Comparison of ENCODE assay signal across 15 cellular contexts in the genomic region with DNA sequence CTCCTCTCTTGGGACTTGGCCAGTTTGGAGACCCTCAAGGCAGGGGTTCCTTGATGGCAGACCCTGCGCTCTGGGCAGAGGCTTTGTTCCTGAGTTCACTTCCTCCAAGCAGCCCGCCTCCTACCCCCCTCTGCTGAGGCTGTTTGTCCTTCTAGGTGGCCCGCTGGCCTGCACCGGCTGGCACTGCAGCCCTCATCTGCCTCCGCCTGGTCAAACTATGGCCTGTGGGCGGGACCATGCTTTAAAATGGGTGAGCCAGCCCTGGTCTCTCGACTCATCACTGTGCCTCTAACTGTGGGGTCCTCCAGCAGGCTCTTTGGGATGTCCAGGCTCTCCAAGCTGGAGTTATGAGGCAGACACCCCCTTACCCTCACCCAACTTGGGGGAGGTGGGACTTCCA.
A peak's percentile ranks its signal among the peaks of the same experiment; 100 is the strongest.
DNase-seq lines count a peak whose midpoint lies in the region; ATAC-seq and TF ChIP-seq lines count a peak whose summit lies in the region.
"Had no signal": no experiment of that assay in that cellular context is flagged by ENCODE, and none has a peak within 500 bp of the region (broad histone marks: within the 10 kb centered on the region; RNA-seq: fewer than 3 reads in every experiment).

No MANE protein-coding gene starts in this region.

- no peaks in the 10 kb centered on the region for H3K9me3 ChIP-seq in MM.1S (replicated peaks; ENCODE audit: insufficient read depth, low read length)
- H3K9me3 ChIP-seq in aorta (ENCODE audit: control insufficient read depth, low read length) = no peaks in the 10 kb centered on the region

- H3K9ac ChIP-seq in MM.1S (ENCODE audit: low read length) = no peak overlapping the region

- WGBS in aorta, 2 donors = 81 to 85% methylated on average over 7 of the region's 7 CpGs

- no peak for TF ChIP-seq CTCF in natural killer cell (IDR thresholded peaks at IDR 0.05)
- no peak for TF ChIP-seq CTCF in MM.1S (IDR thresholded peaks at IDR 0.05; ENCODE audit: low read length)
- TF ChIP-seq CTCF in progenitor cell of endocrine pancreas (IDR thresholded peaks at IDR 0.05; ENCODE audit: unreplicated experiment) = no peak

- H3K27me3 Mint-ChIP-seq in natural killer cell treated with Interleukin-12 subunit alpha and Interleukin-12 subunit beta and Interleukin-15 and Interleukin-18, amount 100 ng/mL, for 72 hours = peaks cover 11 to 41% of the 10 kb centered on the region in 2 donors
- peaks cover 0 to 13% of the 10 kb centered on the region in 2 donors for H3K27me3 Mint-ChIP-seq in natural killer cell (ENCODE audit: low read depth in 2 of 2)
- peaks cover 44% of the 10 kb centered on the region for H3K27me3 Mint-ChIP-seq in progenitor cell of endocrine pancreas

- H3K27ac ChIP-seq in MM.1S (ENCODE audit: low read length) = no peak overlapping the region
- no peak overlapping the region for H3K27ac ChIP-seq in aorta (ENCODE audit: low read depth in 1 of 2, low read length in 2 of 2)

- no peaks in the 10 kb centered on the region for H3K4me1 ChIP-seq in MM.1S (ENCODE audit: low read length)
- no peaks in the 10 kb centered on the region for H3K4me1 ChIP-seq in aorta (ENCODE audit: control insufficient read depth in 1 of 2, insufficient read depth in 2 of 2, low read length in 2 of 2)

- H3K4me3 Mint-ChIP-seq in natural killer cell treated with Interleukin-12 subunit alpha and Interleukin-12 subunit beta and Interleukin-15 and Interleukin-18, amount 100 ng/mL, for 72 hours = no peak overlapping the region
- H3K4me3 Mint-ChIP-seq in natural killer cell (no peak overlapping the region), progenitor cell of endocrine pancreas (ENCODE audit: low read depth) (no peak overlapping the region)
- H3K4me3 Mint-ChIP-seq: CD8-positive, alpha-beta T cell; H9 had no signal

- H3K9me3 Mint-ChIP-seq in natural killer cell treated with Interleukin-12 subunit alpha and Interleukin-12 subunit beta and Interleukin-15 and Interleukin-18, amount 100 ng/mL, for 72 hours = no peaks in the 10 kb centered on the region
- H3K9me3 Mint-ChIP-seq in natural killer cell = no peaks in the 10 kb centered on the region
- H3K9me3 Mint-ChIP-seq in progenitor cell of endocrine pancreas (ENCODE audit: low read depth) = no peaks in the 10 kb centered on the region
- H3K9me3 Mint-ChIP-seq: CD8-positive, alpha-beta T cell; H9 had no signal

- H3F3A ChIP-seq in MM.1S (ENCODE audit: insufficient read depth, low read length) = no peaks in the 10 kb centered on the region

- H3K36me3 ChIP-seq in MM.1S (replicated peaks; ENCODE audit: insufficient read depth, low read length) (no peaks in the 10 kb centered on the region), aorta (ENCODE audit: control insufficient read depth in 1 of 2, insufficient read depth in 2 of 2, low read length in 1 of 2) (no peaks in the 10 kb centered on the region)

- intact Hi-C loops in natural killer cell (cut with micrococcal nuclease) (no loop called here), aorta (cut with DNase I) (no loop called here)

- H3K4me3 ChIP-seq in MM.1S (ENCODE audit: low read length) (no peak overlapping the region), aorta (ENCODE audit: low read length in 2 of 2) (no peak overlapping the region)

- H3K27me3 ChIP-seq in MM.1S (replicated peaks; ENCODE audit: insufficient read depth, low read length) = peaks cover 87% of the 10 kb centered on the region
- H3K27me3 ChIP-seq in aorta (ENCODE audit: control insufficient read depth in 1 of 2, insufficient read depth in 2 of 2, low read length in 1 of 2) = no peaks in the 10 kb centered on the region

- H3K79me2 ChIP-seq in MM.1S (ENCODE audit: low read length) = no peaks in the 10 kb centered on the region

- no peak overlapping the region for H2AFZ ChIP-seq in MM.1S (ENCODE audit: low read length)

- H3K4me2 ChIP-seq in MM.1S (ENCODE audit: low read depth, low read length) = peak overlapping the region; percentile 12; the same call in 1 of the 2 replicates

- H3K9me2 ChIP-seq in MM.1S (replicated peaks; ENCODE audit: insufficient read depth, low read length) = no peaks in the 10 kb centered on the region

- ATAC-seq in natural killer cell treated with Interleukin-12 subunit alpha and Interleukin-12 subunit beta and Interleukin-15 and Interleukin-18, amount 100 ng/mL, for 72 hours = peak; percentile 17 to 36
- ATAC-seq in natural killer cell (no peak), aorta (ENCODE audit: low FRiP score) (peak; percentile 7)
- ATAC-seq: CD8-positive, alpha-beta T cell had no signal

- DNase-seq in natural killer cell treated with Interleukin-12 subunit alpha and Interleukin-12 subunit beta and Interleukin-15 and Interleukin-18, amount 100 ng/mL, for 72 hours (ENCODE audit: low spot score) = no peak
- no peak for DNase-seq in natural killer cell
- no peak for DNase-seq in MM.1S
- DNase-seq in islet precursor cell = peak; percentile 45
- no peak for DNase-seq in aorta
- no peak for DNase-seq in progenitor cell of endocrine pancreas (ENCODE audit: low spot score, unreplicated experiment)
- no peak for DNase-seq in AML-193 (lab: John Stamatoyannopoulos, UW)
- DNase-seq in OCI-M1 (lab: John Stamatoyannopoulos, UW) = no peak
- DNase-seq: ACHN; Calu3; CD8-positive, alpha-beta T cell; DMS79 treated with DMSO at 0.1 percent for 48 hours; GF-D8; GOT3; H9 had no signal

- peaks cover 0 to 3% of the 10 kb centered on the region in 2 donors for H3K4me1 Mint-ChIP-seq in natural killer cell treated with Interleukin-12 subunit alpha and Interleukin-12 subunit beta and Interleukin-15 and Interleukin-18, amount 100 ng/mL, for 72 hours (ENCODE audit: low read depth in 2 of 2)
- no peaks in the 10 kb centered on the region for H3K4me1 Mint-ChIP-seq in natural killer cell
- H3K4me1 Mint-ChIP-seq in progenitor cell of endocrine pancreas (ENCODE audit: low read depth) = no peaks in the 10 kb centered on the region

- no peaks in the 10 kb centered on the region for H4K20me1 ChIP-seq in MM.1S (ENCODE audit: insufficient read depth, low read length)

- H3K27ac Mint-ChIP-seq in natural killer cell treated with Interleukin-12 subunit alpha and Interleukin-12 subunit beta and Interleukin-15 and Interleukin-18, amount 100 ng/mL, for 72 hours = no peak overlapping the region
- no peak overlapping the region for H3K27ac Mint-ChIP-seq in natural killer cell
- H3K27ac Mint-ChIP-seq in progenitor cell of endocrine pancreas = no peak overlapping the region
- H3K27ac Mint-ChIP-seq: CD8-positive, alpha-beta T cell; H9 had no signal

- H3K36me3 Mint-ChIP-seq in natural killer cell treated with Interleukin-12 subunit alpha and Interleukin-12 subunit beta and Interleukin-15 and Interleukin-18, amount 100 ng/mL, for 72 hours = no peaks in the 10 kb centered on the region
- H3K36me3 Mint-ChIP-seq in natural killer cell (no peaks in the 10 kb centered on the region), progenitor cell of endocrine pancreas (ENCODE audit: insufficient read depth) (no peaks in the 10 kb centered on the region)
- H3K36me3 Mint-ChIP-seq: CD8-positive, alpha-beta T cell had no signal

Comparison
In these comparisons a context has a peak if more than half of its experiments do, and no peak if none do; other contexts are left out.
1. ATAC-seq: peak in natural killer cell treated with Interleukin-12 subunit alpha and Interleukin-12 subunit beta and Interleukin-15 and Interleukin-18, amount 100 ng/mL, for 72 hours (2 of 2) and aorta (single experiment); none in natural killer cell (0 of 3).